ENCODE assay signal across 8 cellular contexts in genomic region chr11:107549253-107549953, GRCh38. TPM values are rescaled to one million over a fixed set of nuclear protein-coding genes. Genes with fewer than 3 reads are reported as not detected.
DNase-seq lines count a peak whose midpoint lies in the region; ATAC-seq, FAIRE-seq and TF ChIP-seq lines count a peak whose summit lies in the region.

No MANE protein-coding gene starts in this region.

- no peak for FAIRE-seq in A549 (lab: Jason Lieb, UNC)

- no peaks in the 10 kb centered on the region for H3K4me1 ChIP-seq in A549
- no peaks in the 10 kb centered on the region for H3K4me1 ChIP-seq in DND-41 (ENCODE audit: insufficient read depth, low read length)

- peak in 1 of 2 experiments; percentile 25 for DNase-seq in A549 (ENCODE audit: low read depth in 1 of 2, low spot score in 1 of 2)
- DNase-seq in DND-41 = peak; percentile 30
- peak; percentile 69 for DNase-seq in RKO (ENCODE audit: low spot score)
- peak; percentile 56 for DNase-seq in cerebellar cortex (ENCODE audit: low spot score)
- DNase-seq in medulla oblongata (ENCODE audit: extremely low spot score) = peak; percentile 74
- no peak for DNase-seq in HPDE6-E6E7 (ENCODE audit: extremely low spot score)
- no peak for DNase-seq in hepatic stellate cell (ENCODE audit: low spot score)

- TF ChIP-seq CTCF in A549 (IDR thresholded peaks at IDR 0.05) (peak; percentile 73), DND-41 (IDR thresholded peaks at IDR 0.05; ENCODE audit: borderline replicate concordance, extremely low read depth, low read length, poor library complexity, severe bottlenecking) (peak; percentile 85)

- H3K9me3 ChIP-seq in A549 (no peaks in the 10 kb centered on the region), DND-41 (ENCODE audit: insufficient read depth, low read length, severe bottlenecking) (no peaks in the 10 kb centered on the region)

- no peaks in the 10 kb centered on the region for H3K79me2 ChIP-seq in DND-41 (ENCODE audit: insufficient read depth, low read length)

- no peaks in the 10 kb centered on the region for H3K27me3 ChIP-seq in DND-41 (ENCODE audit: insufficient read depth, low read length, poor library complexity)

- H3K27ac ChIP-seq in A549 (no peak overlapping the region), DND-41 (ENCODE audit: low read length) (no peak overlapping the region)

- H3K36me3 ChIP-seq in DND-41 (ENCODE audit: insufficient read depth, low read length) = peaks cover 56% of the 10 kb centered on the region; the same call in 1 of the 2 replicates

- H3K4me3 ChIP-seq in A549 (no peak overlapping the region), DND-41 (ENCODE audit: low read depth in 1 of 2, low read length in 2 of 2) (no peak overlapping the region)

- no peak for TF ChIP-seq POLR2A in A549 (IDR thresholded peaks at IDR 0.05; ENCODE audit: low read length)

- TF ChIP-seq EP300 in A549 (IDR thresholded peaks at IDR 0.05) = no peak

- peak; percentile 76 to 77 for TF ChIP-seq RAD21 in A549 (conservative IDR thresholded peaks at IDR 0.05 in 1 of 2, IDR thresholded peaks at IDR 0.05 in 1 of 2)

- CTCF ChIA-PET in A549 (lab: Yijun Ruan, JAX) = interaction anchor here (0.7 to 6.6 kb wide), 17 partner anchors 9 to 349 kb away, joined by 3 to 74 read pairs (median 4); partner anchors contain the start of genes ALKBH8 and ELMOD1

- 51% methylated on average over 6 of the region's 6 CpGs for WGBS in A549 (ENCODE audit: missing lambda C conversion rate)

- no peak overlapping the region for H3K9ac ChIP-seq in DND-41 (ENCODE audit: low read depth, low read length)

- no peaks in the 10 kb centered on the region for H4K20me1 ChIP-seq in DND-41 (ENCODE audit: insufficient read depth, low read length)

- H3K4me2 ChIP-seq in A549 (no peak overlapping the region), DND-41 (ENCODE audit: insufficient read depth, low read length) (no peak overlapping the region)

- POLR2A ChIA-PET in A549 (lab: Yijun Ruan, JAX) = no interaction called here

- no peak overlapping the region for H2AFZ ChIP-seq in DND-41 (ENCODE audit: low read depth, low read length)

- 0 out of 6 replicates have a peak, but pooled peaks of 1 of the 2 experiments have one; percentile 44 for ATAC-seq in A549
- peak; percentile 71; the same call in 2 of the 3 replicates for ATAC-seq in DND-41 (ENCODE audit: insufficient read depth, low read depth)
- peak; percentile 70 for ATAC-seq in HG03095 (IDR thresholded peaks at IDR 0.05; ENCODE audit: unreplicated experiment)

TF ChIP-seq in A549, 52 proteins besides CTCF, POLR2A, EP300 and RAD21:
- TF ChIP-seq SMC3 (IDR thresholded peaks at IDR 0.05) (peak; percentile 55), USF2 (IDR thresholded peaks at IDR 0.05) (no peak), MAZ (IDR thresholded peaks at IDR 0.05; ENCODE audit: borderline replicate concordance, low read depth, low read length) (no peak)

RNA-seq across cellular contexts. Expression of gene ALKBH8, which starts 16.1 kb away (rescaled TPM):
- polyA plus RNA-seq in A549 (2011; rRNA removed) (7.1 and 10.8 TPM in 2 replicates), A549 (2017; fragmentation: RNase III; extraction: RNeasy Plus Mini Kit Qiagen cat#74134 plus additional on column Dnase treatment) (6.5 to 7.7 TPM (median 7.6 TPM) in 3 replicates)
- polyA plus RNA-seq in A549 (2012; cell fraction: cytosol; rRNA removed) = 1.5 and 1.7 TPM in 2 replicates
- polyA plus RNA-seq in A549 (2012; cell fraction: nucleus; rRNA removed) = 0.85 and 1.5 TPM in 2 replicates
- 5.7 TPM in 2 replicates for polyA minus RNA-seq in A549 (2011; rRNA and poly(A)+ RNA removed)

RNA-seq across cellular contexts. Expression of gene ELMOD1, which starts 41.5 kb away (rescaled TPM):
- polyA plus RNA-seq in A549 (2011; rRNA removed) (0.04 and 0.09 TPM in 2 replicates), A549 (2017; fragmentation: RNase III; extraction: RNeasy Plus Mini Kit Qiagen cat#74134 plus additional on column Dnase treatment) (0.05 to 0.16 TPM (median 0.08 TPM) in 3 replicates)
- polyA plus RNA-seq in A549 (2012; cell fraction: cytosol; rRNA removed) = 0.03 and 0.07 TPM in 2 replicates
- 0.05 TPM in 1 of 2 replicates, not detected in the other for polyA plus RNA-seq in A549 (2012; cell fraction: nucleus; rRNA removed)
- polyA minus RNA-seq in A549 (2011; rRNA and poly(A)+ RNA removed) = not detected in 2 replicates

Comparison
In these comparisons a context has a peak if more than half of its experiments do, and no peak if none do; other contexts are left out.
1. DNase-seq: peak in DND-41 (single experiment), RKO (single experiment), cerebellar cortex (single experiment) and medulla oblongata (single experiment); none in HPDE6-E6E7 (single experiment) and hepatic stellate cell (single experiment).